ENCODE assay signal across 8 cellular contexts in the genomic region with DNA sequence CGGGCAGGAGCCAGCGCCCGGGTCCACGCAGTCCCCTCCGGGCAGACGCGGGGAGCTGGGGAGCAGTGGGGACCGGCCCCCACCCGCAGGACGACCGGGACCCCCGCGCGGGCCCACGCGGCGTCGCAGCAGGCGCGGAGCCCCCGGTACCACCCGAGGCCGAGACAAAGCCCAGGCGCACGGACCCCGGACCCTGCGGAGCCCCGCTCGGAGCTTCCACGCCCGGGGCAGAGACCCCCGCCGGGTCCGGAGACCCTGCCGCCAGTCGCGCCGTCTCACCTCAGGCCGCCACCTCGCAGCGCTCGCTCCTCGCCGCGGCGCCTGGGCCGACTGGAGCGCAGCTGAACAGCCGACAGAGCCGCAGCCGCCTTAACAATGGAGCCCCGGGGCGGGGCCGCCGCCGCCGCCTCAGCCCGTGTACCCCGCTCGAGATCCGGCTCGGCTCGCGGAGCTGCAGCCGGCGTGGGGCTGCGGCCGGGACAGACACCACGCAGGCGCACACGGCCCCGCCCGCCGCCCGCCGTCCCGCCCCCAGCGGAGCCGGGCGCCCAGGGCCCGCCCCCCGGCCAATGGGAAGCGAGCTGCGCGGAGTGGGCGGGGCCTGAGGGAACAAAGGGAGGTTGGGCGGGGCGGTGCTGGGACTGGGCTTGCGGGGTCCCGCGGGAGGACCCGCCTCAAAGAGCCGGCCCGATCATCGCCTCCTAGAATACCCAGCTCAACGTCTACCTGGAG. TPM values are rescaled to one million over a fixed set of nuclear protein-coding genes. Genes with fewer than 3 reads are reported as not detected.
DNase-seq lines count a peak whose midpoint lies in the region; ATAC-seq and TF ChIP-seq lines count a peak whose summit lies in the region.

Gene AFAP1 (minus strand): TSS at position 485 of the 732 bp plus-strand sequence. CDS start 67,783 bp downstream, outside the sequence.

- H3K27me3 ChIP-seq in AG04450 (ENCODE audit: control insufficient read depth, insufficient read depth, low read length) = no peaks in the 10 kb centered on the region
- H3K27me3 ChIP-seq in NT2/D1 (ENCODE audit: insufficient read depth, insufficient read length) = peaks cover 8% of the 10 kb centered on the region
- H3K27me3 ChIP-seq in mononuclear cell (ENCODE audit: insufficient read depth, low read length) = peaks cover 41% of the 10 kb centered on the region

- peak within 1 kb of the TSS; percentile 89 for H3K9ac ChIP-seq in NT2/D1 (ENCODE audit: insufficient read length, low read depth)

- no peaks in the 10 kb centered on the region; the same call in 1 of the 2 replicates for H3K9me3 ChIP-seq in AG04450 (ENCODE audit: control insufficient read depth, insufficient read depth, low read length)
- H3K9me3 ChIP-seq in NT2/D1 (ENCODE audit: insufficient read depth, low read length) = no peaks in the 10 kb centered on the region
- H3K9me3 ChIP-seq in mononuclear cell (ENCODE audit: low read depth, low read length) = no peaks in the 10 kb centered on the region

- H3K36me3 ChIP-seq in NT2/D1 (ENCODE audit: insufficient read depth, insufficient read length, low read length) = peaks cover under 1% of the 10 kb centered on the region

- peak; percentile 91 for ATAC-seq in GM19043 (IDR thresholded peaks at IDR 0.05; ENCODE audit: low read depth, unreplicated experiment)
- ATAC-seq in HG03439 (IDR thresholded peaks at IDR 0.05; ENCODE audit: unreplicated experiment) = peak; percentile 71

- peak within 1 kb of the TSS; percentile 86 for H3K27ac ChIP-seq in AG04450 (ENCODE audit: low read depth, low read length)

- TF ChIP-seq CTCF in AG04450 (IDR thresholded peaks at IDR 0.05; ENCODE audit: low read depth, low read length) (no peak), epithelial cell of proximal tubule (conservative IDR thresholded peaks at IDR 0.05; ENCODE audit: low read depth, low read length) (no peak)

- H3K4me1 ChIP-seq in NT2/D1 (ENCODE audit: insufficient read depth, insufficient read length) = peaks cover 11% of the 10 kb centered on the region
- peaks cover 4% of the 10 kb centered on the region for H3K4me1 ChIP-seq in mononuclear cell (ENCODE audit: insufficient read depth, low read length)

- H3K4me3 ChIP-seq in AG04450 (ENCODE audit: low read depth, low read length) (peak within 1 kb of the TSS; percentile 88), NT2/D1 (ENCODE audit: insufficient read length, low read depth) (peak within 1 kb of the TSS; percentile 87), epithelial cell of proximal tubule (ENCODE audit: low read depth, low read length) (peak within 1 kb of the TSS; percentile 93), mononuclear cell (ENCODE audit: low read length) (peak within 1 kb of the TSS; percentile 43)

- POLR2A ChIA-PET in AG04450 (lab: Yijun Ruan, JAX) = interaction anchor here (0.6 to 1.4 kb wide), 21 partner anchors 10 to 149 kb away, joined by 3 to 7 read pairs (median 3); no protein-coding TSS in a partner anchor

- CTCF ChIA-PET in AG04450 (lab: Charles Lee) = interaction anchor here (0.7 to 6.6 kb wide), 5 partner anchors 13 to 136 kb away, joined by 3 to 68 read pairs (median 6); no protein-coding TSS in a partner anchor

- DNase-seq in AG04450 (ENCODE audit: low read depth, low spot score) (peak; percentile 47), NT2/D1 (ENCODE audit: low read depth, low spot score) (peak; percentile 76), epithelial cell of proximal tubule (ENCODE audit: low read depth) (no peak)
- DNase-seq in activated T-cell treated with anti-CD3 and anti-CD28 coated beads, Interleukin-2, amount 50 U/mL, for 1 hour = peak; percentile 92
- peak; percentile 69 to 74 for DNase-seq in stimulated activated CD8-positive, alpha-beta memory T cell treated with anti-CD3 and anti-CD28 coated beads, Interleukin-15, amount 100 ng/mL, for 4 hours (ENCODE audit: low read depth in 2 of 2)

RNA-seq across cellular contexts. Expression of gene AFAP1, which starts in this region (rescaled TPM):
- polyA plus RNA-seq in AG04450 (2011; rRNA removed) = 57.9 and 61.7 TPM in 2 replicates
- polyA minus RNA-seq in AG04450 (2011; rRNA and poly(A)+ RNA removed) = 77.9 and 84.3 TPM in 2 replicates
- 24.3 and 26.2 TPM in 2 replicates for total RNA-seq in epithelial cell of proximal tubule
- total RNA-seq in mononuclear cell = 6.7 TPM

Comparison
In these comparisons a context has a peak if more than half of its experiments do, and no peak if none do; other contexts are left out.
1. H3K4me3 ChIP-seq: peak in every context shown above with its lines; median percentile 93 in epithelial cell of proximal tubule; 88 in AG04450; 87 in NT2/D1; 43 in mononuclear cell.